In genomic region chr15:83835384-83836010, GRCh38 we compare ENCODE assay signal across 19 cellular contexts.
DNase-seq lines count a peak whose midpoint lies in the region; ATAC-seq, FAIRE-seq and TF ChIP-seq lines count a peak whose summit lies in the region.
"Had no signal": no experiment of that assay in that cellular context is flagged by ENCODE, and none has a peak within 500 bp of the region (broad histone marks: within the 10 kb centered on the region; RNA-seq: fewer than 3 reads in every experiment).

No MANE protein-coding gene starts in this region.

- peaks cover 6% of the 10 kb centered on the region; the same call in 1 of the 2 replicates for H3K4me1 ChIP-seq in PC-3 (ENCODE audit: insufficient read depth, low read length)
- H3K4me1 ChIP-seq in gastroesophageal sphincter: no peaks in the 10 kb centered on the region
- no peaks in the 10 kb centered on the region for H3K4me1 ChIP-seq in HepG2 (ENCODE audit: insufficient read depth, low read length)

- H4K20me1 ChIP-seq in PC-3 (ENCODE audit: low read length) (no peaks in the 10 kb centered on the region), HepG2 (ENCODE audit: insufficient read depth, low read length) (no peaks in the 10 kb centered on the region)
- H4K20me1 ChIP-seq: BLaER1 treated with 17β-estradiol and CSF1 and Interleukin-3, amounts not matched to agents 10 nM and 100 nM had no signal

- H3K9me3 ChIP-seq in PC-3 (ENCODE audit: low read length) (no peaks in the 10 kb centered on the region), gastroesophageal sphincter (no peaks in the 10 kb centered on the region), HepG2 (ENCODE audit: low read length) (no peaks in the 10 kb centered on the region)
- H3K9me3 ChIP-seq: BLaER1 treated with 17β-estradiol and CSF1 and Interleukin-3, amounts not matched to agents 10 nM and 100 nM had no signal

- no peaks in the 10 kb centered on the region for H3F3A ChIP-seq in PC-3 (ENCODE audit: low read length, unreplicated experiment)

- BruUV-seq in PC-3 (replicated peaks; lab: Mats Ljungman, UMichigan) (no TSS peak), HepG2 (replicated peaks; lab: Mats Ljungman, UMichigan) (no TSS peak)

- WGBS in gastroesophageal sphincter (ENCODE audit: low coverage in 1 of 2), 2 donors: 67 to 80% methylated on average over 1 of the region's 1 CpG
- 6% methylated on average over 1 of the region's 1 CpG for WGBS in HepG2 (ENCODE audit: low lambda C conversion rate)

- CTCF ChIA-PET in PC-3 (lab: Charles Lee) (no interaction called here), HepG2 (lab: Yijun Ruan, JAX; ENCODE audit: low intra/inter-chr PET ratio, low total read pairs) (no interaction called here)

- H3K79me2 ChIP-seq in PC-3 (ENCODE audit: low read length) (no peaks in the 10 kb centered on the region), HepG2 (ENCODE audit: insufficient read depth, low read length) (no peaks in the 10 kb centered on the region)

- H3K27ac ChIP-seq in PC-3 (ENCODE audit: low read length) (no peak overlapping the region), gastroesophageal sphincter (no peak overlapping the region), HepG2 (ENCODE audit: extremely low read length, insufficient read depth, low read length) (no peak overlapping the region)
- H3K27ac ChIP-seq: BLaER1 treated with 17β-estradiol and CSF1 and Interleukin-3, amounts not matched to agents 10 nM and 100 nM; GM23248; HL-60 had no signal

- no peak for TF ChIP-seq RAD21 in HepG2 (CRISPR knock-in tag; IDR thresholded peaks at IDR 0.05)

- TF ChIP-seq POLR2A in gastroesophageal sphincter (IDR thresholded peaks at IDR 0.05): no peak
- TF ChIP-seq POLR2A in HepG2 (IDR thresholded peaks at IDR 0.05; ENCODE audit: insufficient read depth in 1 of 2, low read depth in 2 of 2, low read length in 2 of 2): no peak

- TF ChIP-seq CTCF in PC-3 (conservative IDR thresholded peaks at IDR 0.05; ENCODE audit: low read depth, low read length): no peak
- no peak for TF ChIP-seq CTCF in gastroesophageal sphincter (IDR thresholded peaks at IDR 0.05)
- TF ChIP-seq CTCF in GM13976 (IDR thresholded peaks at IDR 0.05; ENCODE audit: borderline replicate concordance, control extremely low read depth, extremely low read depth, insufficient read depth, missing control alignments): no peak
- no peak for TF ChIP-seq CTCF in HepG2 (CRISPR knock-in tag; IDR thresholded peaks at IDR 0.05)

- FAIRE-seq in HepG2 (lab: Jason Lieb, UNC): no peak
- FAIRE-seq: GM12891, GM18507, H54 had no signal

- in situ Hi-C loops in GM13976 (cut with MboI; ENCODE audit: low sequenced_read_pairs, unreplicated experiment) (no loop called here), HepG2 (cut with HindIII; ENCODE audit: extremely low pct_ligation_motif_present, low pct_unique_long_range_greater_than_20kb) (loop anchor here (10.0 kb wide), 1 partner anchor 271 kb away; no protein-coding TSS in a partner anchor)

- H3K9ac ChIP-seq in PC-3 (ENCODE audit: low read length) (no peak overlapping the region), HepG2 (ENCODE audit: insufficient read depth, low read depth, low read length) (no peak overlapping the region)
- H3K9ac ChIP-seq: BLaER1 treated with 17β-estradiol and CSF1 and Interleukin-3, amounts not matched to agents 10 nM and 100 nM; GM23248 had no signal

- POLR2A ChIA-PET in PC-3 (lab: Charles Lee; ENCODE audit: unreplicated experiment) (interaction anchor here (0.6 kb wide), 1 partner anchor 267 kb away, joined by 3 read pairs; no protein-coding TSS in a partner anchor), HepG2 (lab: Yijun Ruan, JAX) (no interaction called here)

- H3K4me2 ChIP-seq in PC-3 (ENCODE audit: low read length) (no peak overlapping the region), HepG2 (ENCODE audit: low read depth, low read length) (no peak overlapping the region)
- H3K4me2 ChIP-seq: BLaER1 treated with 17β-estradiol and CSF1 and Interleukin-3, amounts not matched to agents 10 nM and 100 nM had no signal

- intact Hi-C loops in PC-3 (cut with micrococcal nuclease) (loop anchor here (5.0 to 10.0 kb wide), 3 partner anchors 43 to 268 kb away; partner anchors contain the start of gene ADAMTSL3), HepG2 (cut with micrococcal nuclease; ENCODE audit: unreplicated experiment) (no loop called here)

- no peak overlapping the region for H2AFZ ChIP-seq in PC-3 (ENCODE audit: low read length)
- no peak overlapping the region for H2AFZ ChIP-seq in HepG2 (ENCODE audit: low read length)

- DNase-seq in PC-3 (no peak), renal cortical epithelial cell (ENCODE audit: low read depth) (peak; percentile 92), GM13976 (ENCODE audit: low spot score) (no peak), T-helper 9 cell (no peak), HepG2 (ENCODE audit: low spot score) (no peak)
- DNase-seq: CD8-positive, alpha-beta T cell; DMS 273 treated with DMSO at 0.1 percent for 48 hours; DMS53; DND-41; EL; GM23248; HCEC 1CT; IMR-90 had no signal

- no peaks in the 10 kb centered on the region for H3K9me2 ChIP-seq in PC-3 (replicated peaks; ENCODE audit: low read length)

- no peak overlapping the region for H3K4me3 ChIP-seq in PC-3 (ENCODE audit: low read length)
- no peak overlapping the region for H3K4me3 ChIP-seq in gastroesophageal sphincter
- H3K4me3 ChIP-seq in HepG2 (replicated peaks in 1 of 3; ENCODE audit: insufficient read depth in 1 of 3, low read depth in 2 of 3, low read length in 3 of 3): no peak overlapping the region
- H3K4me3 ChIP-seq: BLaER1 treated with 17β-estradiol and CSF1 and Interleukin-3, amounts not matched to agents 10 nM and 100 nM; GM23248 had no signal

- no peak for TF ChIP-seq EP300 in gastroesophageal sphincter (IDR thresholded peaks at IDR 0.05)
- no peak for TF ChIP-seq EP300 in HepG2 (IDR thresholded peaks at IDR 0.05; ENCODE audit: low read depth in 2 of 2, low read length in 2 of 2)
- TF ChIP-seq EP300 in HepG2 (CRISPR knock-in tag; IDR thresholded peaks at IDR 0.05; ENCODE audit: borderline replicate concordance): no peak

- H3K27me3 ChIP-seq in PC-3 (ENCODE audit: low read length) (no peaks in the 10 kb centered on the region), gastroesophageal sphincter (no peaks in the 10 kb centered on the region), HepG2 (ENCODE audit: control insufficient read depth in 1 of 2, insufficient read depth in 2 of 2, low read length in 2 of 2) (no peaks in the 10 kb centered on the region)
- H3K27me3 ChIP-seq: BLaER1 treated with 17β-estradiol and CSF1 and Interleukin-3, amounts not matched to agents 10 nM and 100 nM had no signal

- peak; percentile 40; the same call in 1 of the 2 replicates for ATAC-seq in PC-3
- peak; percentile 81 for ATAC-seq in gastroesophageal sphincter
- no peak for ATAC-seq in HepG2
- ATAC-seq: CD8-positive, alpha-beta T cell had no signal

- H3K36me3 ChIP-seq in PC-3 (ENCODE audit: low read depth, low read length): no peaks in the 10 kb centered on the region
- no peaks in the 10 kb centered on the region for H3K36me3 ChIP-seq in gastroesophageal sphincter
- no peaks in the 10 kb centered on the region for H3K36me3 ChIP-seq in HepG2 (replicated peaks in 1 of 2; ENCODE audit: control insufficient read depth in 1 of 2, insufficient read depth in 2 of 2, low read length in 2 of 2)
- H3K36me3 ChIP-seq: BLaER1 treated with 17β-estradiol and CSF1 and Interleukin-3, amounts not matched to agents 10 nM and 100 nM had no signal

TF ChIP-seq in HepG2, 621 proteins besides CTCF, POLR2A, EP300 and RAD21:
- TF ChIP-seq ZNF766 (CRISPR knock-in tag; IDR thresholded peaks at IDR 0.05; ENCODE audit: borderline replicate concordance) (no peak), JUN (CRISPR knock-in tag; IDR thresholded peaks at IDR 0.05) (no peak), ISL2 (CRISPR knock-in tag; IDR thresholded peaks at IDR 0.05) (no peak), FOXP4 (CRISPR knock-in tag; IDR thresholded peaks at IDR 0.05) (no peak), SOX13 (IDR thresholded peaks at IDR 0.05) (no peak), SOX13 (CRISPR knock-in tag; conservative IDR thresholded peaks at IDR 0.05 in 1 of 2, IDR thresholded peaks at IDR 0.05 in 1 of 2) (no peak)
